ENCODE assay signal across 1 cellular context in the genomic region with DNA sequence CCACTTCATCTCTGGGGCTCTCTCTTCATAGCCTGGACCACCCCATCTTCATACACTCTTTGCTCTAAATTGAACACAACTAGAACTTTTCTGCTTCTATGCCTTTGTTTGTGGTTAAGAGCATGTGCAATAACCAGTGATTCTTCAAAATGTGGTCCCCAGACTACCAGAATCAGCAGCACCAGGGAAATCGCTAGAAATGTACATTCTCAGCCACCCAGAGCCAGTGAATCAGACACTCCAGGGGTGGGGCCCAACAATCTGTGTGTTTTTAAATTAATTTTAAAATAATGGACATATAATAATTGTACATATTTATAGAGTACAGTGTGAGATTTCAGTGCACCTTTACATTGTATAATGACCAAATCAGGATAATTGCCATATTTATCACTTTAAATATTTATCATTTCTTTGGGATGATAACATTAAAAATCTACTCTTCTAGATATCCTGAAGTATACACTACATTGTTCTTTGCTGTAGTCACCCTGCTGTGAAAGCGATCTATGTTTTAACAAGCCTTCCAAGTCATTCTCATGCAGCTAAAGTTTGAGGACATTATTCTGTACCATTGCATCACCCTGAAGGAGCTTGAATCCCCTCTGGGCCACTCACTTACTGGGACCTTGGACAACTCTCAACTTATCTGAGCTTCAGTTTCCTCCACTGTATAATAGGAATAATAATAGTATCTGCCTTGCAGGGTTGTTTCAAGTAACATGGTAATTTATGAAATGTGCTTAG.
TF ChIP-seq lines count a peak whose summit lies in the region.

No MANE protein-coding gene starts in this region.

TF ChIP-seq in HEK293, 187 proteins besides CTCF, POLR2A, EP300 and RAD21 (continued from another document):
- TF ChIP-seq, protein P1, sequence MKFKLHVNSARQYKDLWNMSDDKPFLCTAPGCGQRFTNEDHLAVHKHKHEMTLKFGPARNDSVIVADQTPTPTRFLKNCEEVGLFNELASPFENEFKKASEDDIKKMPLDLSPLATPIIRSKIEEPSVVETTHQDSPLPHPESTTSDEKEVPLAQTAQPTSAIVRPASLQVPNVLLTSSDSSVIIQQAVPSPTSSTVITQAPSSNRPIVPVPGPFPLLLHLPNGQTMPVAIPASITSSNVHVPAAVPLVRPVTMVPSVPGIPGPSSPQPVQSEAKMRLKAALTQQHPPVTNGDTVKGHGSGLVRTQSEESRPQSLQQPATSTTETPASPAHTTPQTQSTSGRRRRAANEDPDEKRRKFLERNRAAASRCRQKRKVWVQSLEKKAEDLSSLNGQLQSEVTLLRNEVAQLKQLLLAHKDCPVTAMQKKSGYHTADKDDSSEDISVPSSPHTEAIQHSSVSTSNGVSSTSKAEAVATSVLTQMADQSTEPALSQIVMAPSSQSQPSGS (tag by site-specific recombination; IDR thresholded peaks at IDR 0.05; ENCODE audit: low read depth): no peak
- TF ChIP-seq, protein P2, sequence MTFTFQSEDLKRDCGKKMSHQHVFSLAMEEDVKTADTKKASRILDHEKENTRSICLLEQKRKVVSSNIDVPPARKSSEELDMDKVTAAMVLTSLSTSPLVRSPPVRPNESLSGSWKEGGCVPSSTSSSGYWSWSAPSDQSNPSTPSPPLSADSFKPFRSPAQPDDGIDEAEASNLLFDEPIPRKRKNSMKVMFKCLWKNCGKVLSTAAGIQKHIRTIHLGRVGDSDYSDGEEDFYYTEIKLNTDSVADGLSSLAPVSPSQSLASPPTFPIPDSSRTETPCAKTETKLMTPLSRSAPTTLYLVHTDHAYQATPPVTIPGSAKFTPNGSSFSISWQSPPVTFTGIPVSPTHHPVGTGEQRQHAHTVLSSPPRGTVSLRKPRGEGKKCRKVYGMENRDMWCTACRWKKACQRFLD (tag by site-specific recombination; IDR thresholded peaks at IDR 0.05): no peak
- TF ChIP-seq ZFP3 (tag by site-specific recombination; IDR thresholded peaks at IDR 0.05; ENCODE audit: low read depth) (no peak), ZNF2 (tag by site-specific recombination; IDR thresholded peaks at IDR 0.05) (no peak)
- TF ChIP-seq, protein P3, sequence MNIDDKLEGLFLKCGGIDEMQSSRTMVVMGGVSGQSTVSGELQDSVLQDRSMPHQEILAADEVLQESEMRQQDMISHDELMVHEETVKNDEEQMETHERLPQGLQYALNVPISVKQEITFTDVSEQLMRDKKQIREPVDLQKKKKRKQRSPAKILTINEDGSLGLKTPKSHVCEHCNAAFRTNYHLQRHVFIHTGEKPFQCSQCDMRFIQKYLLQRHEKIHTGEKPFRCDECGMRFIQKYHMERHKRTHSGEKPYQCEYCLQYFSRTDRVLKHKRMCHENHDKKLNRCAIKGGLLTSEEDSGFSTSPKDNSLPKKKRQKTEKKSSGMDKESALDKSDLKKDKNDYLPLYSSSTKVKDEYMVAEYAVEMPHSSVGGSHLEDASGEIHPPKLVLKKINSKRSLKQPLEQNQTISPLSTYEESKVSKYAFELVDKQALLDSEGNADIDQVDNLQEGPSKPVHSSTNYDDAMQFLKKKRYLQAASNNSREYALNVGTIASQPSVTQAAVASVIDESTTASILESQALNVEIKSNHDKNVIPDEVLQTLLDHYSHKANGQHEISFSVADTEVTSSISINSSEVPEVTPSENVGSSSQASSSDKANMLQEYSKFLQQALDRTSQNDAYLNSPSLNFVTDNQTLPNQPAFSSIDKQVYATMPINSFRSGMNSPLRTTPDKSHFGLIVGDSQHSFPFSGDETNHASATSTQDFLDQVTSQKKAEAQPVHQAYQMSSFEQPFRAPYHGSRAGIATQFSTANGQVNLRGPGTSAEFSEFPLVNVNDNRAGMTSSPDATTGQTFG (tag by site-specific recombination; IDR thresholded peaks at IDR 0.05; ENCODE audit: borderline replicate concordance): no peak
